Comparison of ENCODE assay signal across 1 cellular context in the genomic region with DNA sequence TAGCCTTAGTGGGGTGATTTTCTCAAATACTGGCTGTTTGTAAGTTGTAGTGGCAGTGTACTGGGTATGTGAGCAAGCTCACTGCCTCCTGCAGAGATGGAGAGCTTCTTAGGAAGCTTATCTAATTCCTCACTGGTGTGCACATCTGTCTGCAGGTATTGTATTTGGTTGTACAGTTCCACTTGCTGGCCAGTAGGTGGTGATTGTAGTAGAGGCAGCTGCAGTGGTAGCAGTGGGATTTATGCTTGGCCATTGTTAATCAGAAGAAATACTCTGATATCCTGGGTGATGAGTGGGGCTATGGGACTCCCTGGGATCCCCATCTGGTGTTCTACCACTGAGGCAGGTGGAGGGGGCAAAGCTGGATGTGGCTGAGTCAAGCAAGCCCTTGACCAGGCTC.
TF ChIP-seq lines count a peak whose summit lies in the region.

No MANE protein-coding gene starts in this region.

TF ChIP-seq in H1, 55 proteins besides CTCF, POLR2A, EP300 and RAD21 (continued from another document):
- TF ChIP-seq CHD7 (IDR thresholded peaks at IDR 0.05; ENCODE audit: insufficient replicate concordance, low read length) (no peak), SP1 (IDR thresholded peaks at IDR 0.05; ENCODE audit: low read depth, low read length) (no peak), TEAD4 (IDR thresholded peaks at IDR 0.05; ENCODE audit: low read depth, low read length) (no peak), SAP30 (IDR thresholded peaks at IDR 0.05; ENCODE audit: insufficient read depth, insufficient replicate concordance, low read length) (no peak), KDM4A (IDR thresholded peaks at IDR 0.05; ENCODE audit: low read depth, low read length, severe bottlenecking) (no peak), CBX8 (IDR thresholded peaks at IDR 0.05; ENCODE audit: borderline replicate concordance, low read depth, low read length) (no peak), TAF1 (IDR thresholded peaks at IDR 0.05; ENCODE audit: low read depth, low read length) (no peak), SRF (IDR thresholded peaks at IDR 0.05; ENCODE audit: low read depth, low read length) (no peak), CHD1 (IDR thresholded peaks at IDR 0.05; ENCODE audit: low read depth, low read length) (no peak)
- TF ChIP-seq, protein P1, sequence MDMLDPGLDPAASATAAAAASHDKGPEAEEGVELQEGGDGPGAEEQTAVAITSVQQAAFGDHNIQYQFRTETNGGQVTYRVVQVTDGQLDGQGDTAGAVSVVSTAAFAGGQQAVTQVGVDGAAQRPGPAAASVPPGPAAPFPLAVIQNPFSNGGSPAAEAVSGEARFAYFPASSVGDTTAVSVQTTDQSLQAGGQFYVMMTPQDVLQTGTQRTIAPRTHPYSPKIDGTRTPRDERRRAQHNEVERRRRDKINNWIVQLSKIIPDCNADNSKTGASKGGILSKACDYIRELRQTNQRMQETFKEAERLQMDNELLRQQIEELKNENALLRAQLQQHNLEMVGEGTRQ (IDR thresholded peaks at IDR 0.05; ENCODE audit: low read length), result no peak
